Comparison of ENCODE assay signal across 13 cellular contexts in genomic region chrX:51406688-51407519, GRCh38.
DNase-seq lines count a peak whose midpoint lies in the region; TF ChIP-seq lines count a peak whose summit lies in the region.
"Had no signal": no experiment of that assay in that cellular context is flagged by ENCODE, and none has a peak within 500 bp of the region (broad histone marks: within the 10 kb centered on the region; RNA-seq: fewer than 3 reads in every experiment).

No MANE protein-coding gene starts in this region.

- no peaks in the 10 kb centered on the region for H3K27me3 ChIP-seq in osteoblast (ENCODE audit: insufficient read depth, low read length)

- no peaks in the 10 kb centered on the region for H3K36me3 Mint-ChIP-seq in chondrocyte (ENCODE audit: low read depth)

- no peak overlapping the region for H3K4me2 ChIP-seq in osteoblast (ENCODE audit: insufficient read depth, low read length)

- no peaks in the 10 kb centered on the region for H3K79me2 ChIP-seq in osteoblast (ENCODE audit: insufficient read depth, low read length)

- H2AFZ ChIP-seq in osteoblast (ENCODE audit: low read length) = no peak overlapping the region

- H3K4me1 ChIP-seq in osteoblast (ENCODE audit: insufficient read depth, low read length) = no peaks in the 10 kb centered on the region

- no peaks in the 10 kb centered on the region for H3K9me3 ChIP-seq in osteoblast (ENCODE audit: low read depth, low read length)

- H3K27me3 Mint-ChIP-seq in chondrocyte (ENCODE audit: low read depth) = peaks cover 2% of the 10 kb centered on the region
- H3K27me3 Mint-ChIP-seq: CD4-positive, alpha-beta T cell had no signal

- no peaks in the 10 kb centered on the region for H3K9me3 Mint-ChIP-seq in chondrocyte (ENCODE audit: low read depth)
- H3K9me3 Mint-ChIP-seq: CD4-positive, alpha-beta T cell had no signal

- in situ Hi-C loops in ACHN (cut with HindIII; ENCODE audit: low pct_ligation_motif_present, low pct_unique_long_range_greater_than_20kb, low sequenced_read_pairs) = no loop called here

- DNase-seq in H4 (ENCODE audit: low spot score) = peak; percentile 51
- DNase-seq in chondrocyte (ENCODE audit: low spot score) = peak; percentile 92
- peak; percentile 48 for DNase-seq in osteoblast (ENCODE audit: insufficient read length, low spot score, missing footprints)
- no peak for DNase-seq in ACHN
- no peak for DNase-seq in activated naive CD4-positive, alpha-beta T cell treated with Interleukin-2 at 50 U/mL for 16 hours
- DNase-seq in NCI-H2171 (lab: John Stamatoyannopoulos, UW) = no peak
- DNase-seq: AML-193; Calu3; CD4-positive, alpha-beta T cell; DMS79 treated with DMSO at 0.1 percent for 48 hours; EL; HCEC 1CT had no signal

- TF ChIP-seq CTCF in chondrocyte (IDR thresholded peaks at IDR 0.05) (no peak), osteoblast (IDR thresholded peaks at IDR 0.05; ENCODE audit: extremely low read depth, low read depth, low read length) (no peak)

- no peak overlapping the region for H3K27ac ChIP-seq in osteoblast (ENCODE audit: low read depth, low read length)
- H3K27ac ChIP-seq: C4-2B had no signal

- no peak overlapping the region for H3K27ac Mint-ChIP-seq in chondrocyte (ENCODE audit: unreplicated experiment)
- H3K27ac Mint-ChIP-seq: CD4-positive, alpha-beta T cell had no signal

- no peaks in the 10 kb centered on the region for H3K36me3 ChIP-seq in osteoblast (ENCODE audit: insufficient read depth, low read length)

- H4K20me1 ChIP-seq in osteoblast (ENCODE audit: insufficient read depth, low read length) = no peaks in the 10 kb centered on the region

- no peak overlapping the region for H3K4me3 Mint-ChIP-seq in chondrocyte (ENCODE audit: unreplicated experiment)
- H3K4me3 Mint-ChIP-seq: CD4-positive, alpha-beta T cell had no signal

- H3K4me3 ChIP-seq in osteoblast (ENCODE audit: insufficient read depth, low read length) = no peak overlapping the region

- H3K4me1 Mint-ChIP-seq in chondrocyte (ENCODE audit: low read depth) = no peaks in the 10 kb centered on the region

Comparison
In these comparisons a context has a peak if more than half of its experiments do, and no peak if none do; other contexts are left out.
1. DNase-seq: peak in H4 (single experiment), chondrocyte (single experiment) and osteoblast (single experiment); none in ACHN (single experiment), activated naive CD4-positive, alpha-beta T cell treated with Interleukin-2 at 50 U/mL for 16 hours (single experiment) and NCI-H2171 (single experiment).